Comparison of ENCODE assay signal across 1 cellular context in the genomic region with DNA sequence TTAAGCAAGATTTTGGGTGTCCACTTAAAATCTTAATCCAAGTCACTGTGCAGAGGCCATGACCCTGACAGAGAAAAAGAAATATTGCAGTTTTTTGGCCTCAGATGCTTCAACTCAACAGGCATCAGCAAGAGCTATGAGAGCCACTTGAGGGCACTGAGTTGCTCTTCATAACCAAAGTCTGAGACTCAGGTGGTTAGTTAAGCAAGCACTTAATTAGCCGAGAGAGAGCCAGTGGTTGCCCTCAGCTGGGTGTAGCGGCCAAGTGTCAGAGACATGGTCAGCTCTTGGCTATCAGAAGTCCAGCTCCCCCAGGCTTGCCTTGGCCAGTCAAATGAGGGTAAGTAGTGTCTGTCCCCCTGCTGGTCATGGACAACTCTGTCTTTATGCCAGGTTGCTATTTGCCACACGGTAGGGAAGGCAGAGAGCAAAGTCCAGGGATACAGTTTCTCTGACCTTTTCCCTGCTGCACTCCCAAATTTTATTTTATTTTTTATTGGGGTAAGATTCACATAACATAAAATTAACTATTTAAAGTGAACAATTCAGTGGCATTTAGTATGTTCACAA.
TF ChIP-seq lines count a peak whose summit lies in the region.

No MANE protein-coding gene starts in this region.

TF ChIP-seq in K562, 482 proteins besides CTCF, POLR2A, EP300 and RAD21:
- TF ChIP-seq KLF16 (IDR thresholded peaks at IDR 0.05) (no peak), HNRNPL (IDR thresholded peaks at IDR 0.05; ENCODE audit: low read depth, low read length) (no peak), IFI16 (CRISPR knock-in tag; IDR thresholded peaks at IDR 0.05) (no peak), NCOA1 (IDR thresholded peaks at IDR 0.05; ENCODE audit: low read depth) (no peak), LEF1 (IDR thresholded peaks at IDR 0.05) (no peak), RFX1 (IDR thresholded peaks at IDR 0.05) (no peak), BRCA1 (IDR thresholded peaks at IDR 0.05) (no peak), BRCA1 (CRISPR knock-in tag; IDR thresholded peaks at IDR 0.05) (no peak)
- TF ChIP-seq, protein P1, sequence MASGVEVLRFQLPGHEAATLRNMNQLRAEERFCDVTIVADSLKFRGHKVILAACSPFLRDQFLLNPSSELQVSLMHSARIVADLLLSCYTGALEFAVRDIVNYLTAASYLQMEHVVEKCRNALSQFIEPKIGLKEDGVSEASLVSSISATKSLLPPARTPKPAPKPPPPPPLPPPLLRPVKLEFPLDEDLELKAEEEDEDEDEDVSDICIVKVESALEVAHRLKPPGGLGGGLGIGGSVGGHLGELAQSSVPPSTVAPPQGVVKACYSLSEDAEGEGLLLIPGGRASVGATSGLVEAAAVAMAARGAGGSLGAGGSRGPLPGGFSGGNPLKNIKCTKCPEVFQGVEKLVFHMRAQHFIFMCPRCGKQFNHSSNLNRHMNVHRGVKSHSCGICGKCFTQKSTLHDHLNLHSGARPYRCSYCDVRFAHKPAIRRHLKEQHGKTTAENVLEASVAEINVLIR (CRISPR knock-in tag; IDR thresholded peaks at IDR 0.05): no peak
